In genomic region chr4:55906999-55907398, GRCh38 we compare ENCODE assay signal across 14 cellular contexts. TPM values are rescaled to one million over a fixed set of nuclear protein-coding genes. Genes with fewer than 3 reads are reported as not detected.
DNase-seq lines count a peak whose midpoint lies in the region; ATAC-seq, FAIRE-seq and TF ChIP-seq lines count a peak whose summit lies in the region.
"Had no signal": no experiment of that assay in that cellular context is flagged by ENCODE, and none has a peak within 500 bp of the region (broad histone marks: within the 10 kb centered on the region; RNA-seq: fewer than 3 reads in every experiment).

No MANE protein-coding gene starts in this region.

- H3K4me3 ChIP-seq in Loucy (ENCODE audit: low read length, poor library complexity, severe bottlenecking) (peak overlapping the region; percentile 64), astrocyte (ENCODE audit: insufficient read depth, low read depth, low read length) (no peak overlapping the region), lower leg skin (ENCODE audit: low read depth, poor library complexity, severe bottlenecking) (no peak overlapping the region), HAP-1 (no peak overlapping the region)
- H3K4me3 ChIP-seq: body of pancreas, SJSA1, tibial artery had no signal

- TF ChIP-seq CTCF in Loucy (conservative IDR thresholded peaks at IDR 0.05; ENCODE audit: low read length) = no peak
- no peak for TF ChIP-seq CTCF in astrocyte (IDR thresholded peaks at IDR 0.05; ENCODE audit: insufficient read depth, low read depth, low read length)
- no peak for TF ChIP-seq CTCF in lower leg skin (IDR thresholded peaks at IDR 0.05)
- TF ChIP-seq CTCF in chondrocyte (IDR thresholded peaks at IDR 0.05) = no peak

- H3K79me2 ChIP-seq in Loucy (ENCODE audit: insufficient read depth, low read length) (no peaks in the 10 kb centered on the region), astrocyte (ENCODE audit: insufficient read depth, low read length) (no peaks in the 10 kb centered on the region)

- in situ Hi-C loops in HAP-1 (cut with MboI; ENCODE audit: low sequenced_read_pairs) = no loop called here

- no peaks in the 10 kb centered on the region for H3K9me2 ChIP-seq in Loucy (replicated peaks; ENCODE audit: low read depth, low read length)

- ATAC-seq in stimulated activated effector memory CD8-positive, alpha-beta T cell treated with anti-CD3 and anti-CD28 coated beads, Interleukin-12 subunit alpha, Interleukin-12 subunit beta, amount 100 ng/mL, for 72 hours = peak; percentile 71
- ATAC-seq: body of pancreas had no signal

- H3K9me3 Mint-ChIP-seq in activated T-cell treated with anti-CD3 and anti-CD28 coated beads, Interleukin-2, amount 50 U/mL, for 24 hours = no peaks in the 10 kb centered on the region
- H3K9me3 Mint-ChIP-seq in astrocyte (ENCODE audit: unreplicated experiment) (peaks cover 2% of the 10 kb centered on the region), chondrocyte (ENCODE audit: low read depth) (no peaks in the 10 kb centered on the region)
- H3K9me3 Mint-ChIP-seq in stimulated activated effector memory CD8-positive, alpha-beta T cell treated with anti-CD3 and anti-CD28 coated beads, Interleukin-12 subunit alpha, Interleukin-12 subunit beta, amount 100 ng/mL, for 72 hours = no peaks in the 10 kb centered on the region

- peaks cover 13% of the 10 kb centered on the region for H3K36me3 ChIP-seq in Loucy (ENCODE audit: insufficient read depth, low read length)
- no peaks in the 10 kb centered on the region for H3K36me3 ChIP-seq in astrocyte (ENCODE audit: insufficient read depth, low read length)
- peaks cover 5% of the 10 kb centered on the region; the same call in 1 of the 2 replicates for H3K36me3 ChIP-seq in HAP-1 (replicated peaks)

- intact Hi-C loops in lower leg skin (cut with DNase I; ENCODE audit: low total_unique reads) = no loop called here

- H3K9me3 ChIP-seq in Loucy (ENCODE audit: insufficient read depth, low read depth, low read length) (no peaks in the 10 kb centered on the region), astrocyte (ENCODE audit: insufficient read depth, low read depth, low read length) (no peaks in the 10 kb centered on the region), HAP-1 (no peaks in the 10 kb centered on the region)
- H3K9me3 ChIP-seq: body of pancreas, SJSA1, tibial artery had no signal

- peak overlapping the region; percentile 81 for H3K27ac Mint-ChIP-seq in activated T-cell treated with anti-CD3 and anti-CD28 coated beads, Interleukin-2, amount 50 U/mL, for 24 hours
- H3K27ac Mint-ChIP-seq in astrocyte (ENCODE audit: unreplicated experiment) = no peak overlapping the region
- peak overlapping the region; percentile 61 for H3K27ac Mint-ChIP-seq in stimulated activated effector memory CD8-positive, alpha-beta T cell treated with anti-CD3 and anti-CD28 coated beads, Interleukin-12 subunit alpha, Interleukin-12 subunit beta, amount 100 ng/mL, for 72 hours
- no peak overlapping the region for H3K27ac Mint-ChIP-seq in chondrocyte (ENCODE audit: unreplicated experiment)

- H3K4me1 Mint-ChIP-seq in activated T-cell treated with anti-CD3 and anti-CD28 coated beads, Interleukin-2, amount 50 U/mL, for 24 hours (ENCODE audit: low read depth) = peaks cover 37% of the 10 kb centered on the region
- H3K4me1 Mint-ChIP-seq in astrocyte (ENCODE audit: low read depth, unreplicated experiment) = peaks cover 8% of the 10 kb centered on the region
- peaks cover 13% of the 10 kb centered on the region for H3K4me1 Mint-ChIP-seq in stimulated activated effector memory CD8-positive, alpha-beta T cell treated with anti-CD3 and anti-CD28 coated beads, Interleukin-12 subunit alpha, Interleukin-12 subunit beta, amount 100 ng/mL, for 72 hours
- peaks cover 5% of the 10 kb centered on the region for H3K4me1 Mint-ChIP-seq in chondrocyte (ENCODE audit: low read depth)

- no peak overlapping the region for H3K4me3 Mint-ChIP-seq in activated T-cell treated with anti-CD3 and anti-CD28 coated beads, Interleukin-2, amount 50 U/mL, for 24 hours
- H3K4me3 Mint-ChIP-seq in astrocyte (ENCODE audit: unreplicated experiment) (no peak overlapping the region), chondrocyte (ENCODE audit: unreplicated experiment) (no peak overlapping the region)
- no peak overlapping the region for H3K4me3 Mint-ChIP-seq in stimulated activated effector memory CD8-positive, alpha-beta T cell treated with anti-CD3 and anti-CD28 coated beads, Interleukin-12 subunit alpha, Interleukin-12 subunit beta, amount 100 ng/mL, for 72 hours

- H3K4me2 ChIP-seq in Loucy (ENCODE audit: low read depth, low read length, poor library complexity, severe bottlenecking) (peak overlapping the region; percentile 79), astrocyte (ENCODE audit: low read length) (no peak overlapping the region)

- H3K27ac ChIP-seq in astrocyte (ENCODE audit: low read depth, low read length) = no peak overlapping the region
- H3K27ac ChIP-seq: body of pancreas, SJSA1, tibial artery had no signal

- H4K20me1 ChIP-seq in Loucy (ENCODE audit: insufficient read depth, low read length, poor library complexity, severe bottlenecking) (no peaks in the 10 kb centered on the region), astrocyte (ENCODE audit: insufficient read depth, low read length) (no peaks in the 10 kb centered on the region)

- no peak for DNase-seq in activated T-cell treated with anti-CD3 and anti-CD28 coated beads, Interleukin-2, amount 50 U/mL, for 24 hours
- DNase-seq in activated T-cell treated with anti-CD3 and anti-CD28 coated beads, Interleukin-2, amount 50 U/mL, for 1 hour = no peak
- DNase-seq in astrocyte (ENCODE audit: low read depth) = peak; percentile 32
- no peak for DNase-seq in stimulated activated effector memory CD8-positive, alpha-beta T cell treated with anti-CD3 and anti-CD28 coated beads, Interleukin-12 subunit alpha, Interleukin-12 subunit beta, amount 100 ng/mL, for 72 hours (ENCODE audit: low spot score in 2 of 2)
- no peak for DNase-seq in lower leg skin (ENCODE audit: low spot score in 2 of 2)
- no peak for DNase-seq in chondrocyte (ENCODE audit: low spot score)
- no peak for DNase-seq in HAP-1 (ENCODE audit: low spot score in 2 of 2)
- DNase-seq: body of pancreas, NCI-H1417 treated with DMSO at 0.1 percent for 48 hours, NCI-H526 treated with DMSO at 0.1 percent for 48 hours, tibial artery had no signal

- FAIRE-seq in astrocyte (lab: Jason Lieb, UNC) = no peak
- FAIRE-seq: G401.6 had no signal

- H3K4me1 ChIP-seq in Loucy (ENCODE audit: insufficient read depth, low read length, poor library complexity, severe bottlenecking) = peaks cover 11% of the 10 kb centered on the region
- no peaks in the 10 kb centered on the region for H3K4me1 ChIP-seq in astrocyte (ENCODE audit: insufficient read depth, low read length)
- H3K4me1 ChIP-seq in HAP-1 = no peaks in the 10 kb centered on the region
- H3K4me1 ChIP-seq: body of pancreas, SJSA1 had no signal

- H3F3A ChIP-seq in Loucy (ENCODE audit: low read depth) = no peaks in the 10 kb centered on the region

- no peaks in the 10 kb centered on the region for H3K27me3 ChIP-seq in Loucy (ENCODE audit: insufficient read depth, low read length, poor library complexity, severe bottlenecking)
- H3K27me3 ChIP-seq in astrocyte (ENCODE audit: insufficient read depth, low read length) = no peaks in the 10 kb centered on the region
- no peaks in the 10 kb centered on the region for H3K27me3 ChIP-seq in HAP-1 (ENCODE audit: low read depth)
- H3K27me3 ChIP-seq: body of pancreas, SJSA1, tibial artery had no signal

- H3K36me3 Mint-ChIP-seq in activated T-cell treated with anti-CD3 and anti-CD28 coated beads, Interleukin-2, amount 50 U/mL, for 24 hours (ENCODE audit: low read depth) = peaks cover 36% of the 10 kb centered on the region
- H3K36me3 Mint-ChIP-seq in astrocyte (ENCODE audit: low read depth, unreplicated experiment) (peaks cover 7% of the 10 kb centered on the region), chondrocyte (ENCODE audit: low read depth) (peaks cover 12% of the 10 kb centered on the region)
- H3K36me3 Mint-ChIP-seq in stimulated activated effector memory CD8-positive, alpha-beta T cell treated with anti-CD3 and anti-CD28 coated beads, Interleukin-12 subunit alpha, Interleukin-12 subunit beta, amount 100 ng/mL, for 72 hours = peaks cover 23% of the 10 kb centered on the region

- TF ChIP-seq POLR2A in lower leg skin (IDR thresholded peaks at IDR 0.05) = no peak

- H2AFZ ChIP-seq in Loucy (ENCODE audit: low read length) (peak overlapping the region; percentile 13; the same call in 1 of the 2 replicates), astrocyte (ENCODE audit: low read depth, low read length) (no peak overlapping the region)

- H3K27me3 Mint-ChIP-seq in activated T-cell treated with anti-CD3 and anti-CD28 coated beads, Interleukin-2, amount 50 U/mL, for 24 hours = no peaks in the 10 kb centered on the region
- H3K27me3 Mint-ChIP-seq in astrocyte (ENCODE audit: low read depth, unreplicated experiment) = no peaks in the 10 kb centered on the region
- no peaks in the 10 kb centered on the region for H3K27me3 Mint-ChIP-seq in chondrocyte (ENCODE audit: low read depth)

- H3K9ac ChIP-seq in Loucy (ENCODE audit: low read depth, low read length, poor library complexity, severe bottlenecking) (no peak overlapping the region), astrocyte (ENCODE audit: low read length) (no peak overlapping the region)

- WGBS in lower leg skin, 2 donors = 40 to 48% methylated on average over 3 of the region's 3 CpGs

RNA-seq across cellular contexts. Expression of gene CEP135, which starts 41.7 kb away (rescaled TPM):
- total RNA-seq in astrocyte (5.9 and 8.2 TPM in 2 replicates), lower leg skin (1 to 10 TPM; 3.5 to 5.3 (median 3.7) TPM), chondrocyte (5.2 to 9.4 TPM (median 5.3 TPM) in 3 replicates)

RNA-seq across cellular contexts. Expression of gene EXOC1, which starts 53.6 kb away (rescaled TPM):
- 29.9 and 33.3 TPM in 2 replicates for total RNA-seq in astrocyte
- total RNA-seq in lower leg skin = 10 to 100 TPM; 31.3 to 40.6 (median 36.8) TPM
- 28.9 to 38.8 TPM (median 29.5 TPM) in 3 replicates for total RNA-seq in chondrocyte

Comparison
In these comparisons a context has a peak if more than half of its experiments do, and no peak if none do; other contexts are left out.
1. H3K27ac Mint-ChIP-seq: peak in activated T-cell treated with anti-CD3 and anti-CD28 coated beads, Interleukin-2, amount 50 U/mL, for 24 hours (single experiment) and stimulated activated effector memory CD8-positive, alpha-beta T cell treated with anti-CD3 and anti-CD28 coated beads, Interleukin-12 subunit alpha, Interleukin-12 subunit beta, amount 100 ng/mL, for 72 hours (single experiment); none in astrocyte (single experiment) and chondrocyte (single experiment).